Comparison of ENCODE assay signal across 24 cellular contexts in the genomic region with DNA sequence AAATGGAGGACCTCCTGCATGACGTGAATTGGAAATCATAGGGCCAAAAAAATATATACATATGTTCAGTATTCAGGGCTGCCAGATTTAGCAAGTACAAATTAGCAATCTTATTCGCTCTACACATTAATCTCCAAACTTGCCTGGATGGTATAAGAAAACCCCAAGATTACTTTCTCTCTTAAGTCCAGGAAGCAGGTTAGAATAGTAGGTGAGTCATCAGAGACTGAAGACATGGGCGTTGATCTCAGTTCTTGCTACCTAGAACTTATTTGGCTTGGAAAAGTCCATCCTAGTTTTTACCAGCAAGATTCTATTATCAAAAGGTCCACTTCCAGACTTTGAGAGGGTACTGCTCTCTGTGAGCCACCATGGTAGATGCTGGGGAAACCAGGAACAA. TPM values are rescaled to one million over a fixed set of nuclear protein-coding genes. Genes with fewer than 3 reads are reported as not detected.
"Had no signal": no experiment of that assay in that cellular context is flagged by ENCODE, and none has a peak within 500 bp of the region (broad histone marks: within the 10 kb centered on the region; RNA-seq: fewer than 3 reads in every experiment).

No MANE protein-coding gene starts in this region.

- H3K9ac ChIP-seq: KMS-11 had no signal

- FAIRE-seq: astrocyte had no signal

- H3K36me3 ChIP-seq: SJSA1 had no signal

- H3K4me1 ChIP-seq: SJSA1 had no signal

- H3K9me3 ChIP-seq: SJSA1 had no signal

- ATAC-seq: activated CD4-positive, CD25-positive, alpha-beta regulatory T cell treated with anti-CD3 and anti-CD28 coated beads, Interleukin-2, amount 50 U/mL, for 24 hours; activated T-cell treated with anti-CD3 and anti-CD28 coated beads, Interleukin-2, amount 50 U/mL, for 4 hours; SK-N-SH treated with all-trans-retinoic acid at 6 μM for 48 hours had no signal

- H3K27me3 ChIP-seq: SJSA1 had no signal

- DNase-seq: activated CD4-positive, alpha-beta T cell treated with anti-CD3 and anti-CD28 coated beads for 48 hours; activated CD4-positive, alpha-beta T cell treated with anti-CD3 and anti-CD28 coated beads, Interleukin-2, amount 50 U/mL, for 48 hours; activated CD8-positive, alpha-beta memory T cell treated with anti-CD3 and anti-CD28 coated beads for 24 hours; activated gamma-delta T cell; activated naive CD4-positive, alpha-beta T cell treated with anti-CD3 and anti-CD28 coated beads for 36 hours; activated T-cell treated with anti-CD3 and anti-CD28 coated beads, Interleukin-2, amount 50 U/mL, for 4 hours; amygdala; NCI-H1092; NCI-H1417; NCI-H1930; NCI-H2171; NCI-H2227 treated with DMSO at 0.1 percent for 48 hours; NCI-H446 treated with DMSO at 0.1 percent for 48 hours; NCI-H524 treated with DMSO at 0.1 percent for 48 hours; NCI-H82; RPMI8226; SHP77; SW 1271 had no signal

- H3K4me2 ChIP-seq: KMS-11 had no signal

- H3K27ac ChIP-seq: KMS-11, SJSA1 had no signal

- H3K4me3 ChIP-seq: SJSA1 had no signal

RNA-seq across cellular contexts. Expression of a gene that starts 47.4 kb away (rescaled TPM):
- polyA plus RNA-seq: IgD-negative memory B cell had no signal
